In genomic region chr11:78575478-78575877, GRCh38 we compare ENCODE assay signal across 8 cellular contexts. TPM values are rescaled to one million over a fixed set of nuclear protein-coding genes. Genes with fewer than 3 reads are reported as not detected.
DNase-seq lines count a peak whose midpoint lies in the region; ATAC-seq, FAIRE-seq and TF ChIP-seq lines count a peak whose summit lies in the region.

No MANE protein-coding gene starts in this region.

- no peaks in the 10 kb centered on the region for H3K9me3 ChIP-seq in RWPE2 (ENCODE audit: severe bottlenecking)

- TF ChIP-seq CTCF in RWPE2 (IDR thresholded peaks at IDR 0.05; ENCODE audit: poor library complexity, severe bottlenecking) (no peak), epithelial cell of proximal tubule (conservative IDR thresholded peaks at IDR 0.05; ENCODE audit: low read depth, low read length) (no peak), progenitor cell of endocrine pancreas (IDR thresholded peaks at IDR 0.05; ENCODE audit: unreplicated experiment) (no peak), omental fat pad (IDR thresholded peaks at IDR 0.05) (no peak)

- peaks cover 21% of the 10 kb centered on the region for H3K4me1 Mint-ChIP-seq in progenitor cell of endocrine pancreas (ENCODE audit: low read depth)

- H3K4me3 ChIP-seq in RWPE2 (ENCODE audit: severe bottlenecking): peak overlapping the region; percentile 88
- peak overlapping the region; percentile 97 for H3K4me3 ChIP-seq in epithelial cell of proximal tubule (ENCODE audit: low read depth, low read length)

- peaks cover 16% of the 10 kb centered on the region for H3K36me3 ChIP-seq in RWPE2 (ENCODE audit: low read depth)

- TF ChIP-seq POLR2A in H54 (IDR thresholded peaks at IDR 0.05; ENCODE audit: low read depth, low read length): no peak

- peak overlapping the region; percentile 94 for H3K4me3 Mint-ChIP-seq in progenitor cell of endocrine pancreas (ENCODE audit: low read depth)

- peaks cover 12% of the 10 kb centered on the region for H3K4me1 ChIP-seq in RWPE2 (ENCODE audit: insufficient read depth, poor library complexity, severe bottlenecking)

- H3K27me3 ChIP-seq in RWPE2 (ENCODE audit: insufficient read depth, poor library complexity, severe bottlenecking): no peaks in the 10 kb centered on the region

- H3K27me3 Mint-ChIP-seq in progenitor cell of endocrine pancreas: no peaks in the 10 kb centered on the region

- DNase-seq in ELF-1 (ENCODE audit: low read depth, low spot score) (peak; percentile 21), RWPE2 (ENCODE audit: low spot score) (no peak), epithelial cell of proximal tubule (ENCODE audit: low read depth) (no peak), progenitor cell of endocrine pancreas (ENCODE audit: low spot score, unreplicated experiment) (no peak), H54 (ENCODE audit: insufficient read length, low spot score) (no peak), islet precursor cell (no peak), omental fat pad (ENCODE audit: low spot score) (no peak)
- DNase-seq in activated CD8-positive, alpha-beta memory T cell treated with anti-CD3 and anti-CD28 coated beads for 24 hours: no peak

- H3K27ac ChIP-seq in RWPE2 (ENCODE audit: poor library complexity, severe bottlenecking): peak overlapping the region; percentile 22

- FAIRE-seq in H54 (lab: Jason Lieb, UNC): no peak

- ATAC-seq in RWPE2 (ENCODE audit: low read depth): no peak
- ATAC-seq in omental fat pad (ENCODE audit: low FRiP score): no peak

- H3K9me3 Mint-ChIP-seq in progenitor cell of endocrine pancreas (ENCODE audit: low read depth): no peaks in the 10 kb centered on the region

- H3K27ac Mint-ChIP-seq in progenitor cell of endocrine pancreas: peak overlapping the region; percentile 77

- peaks cover 4% of the 10 kb centered on the region for H3K36me3 Mint-ChIP-seq in progenitor cell of endocrine pancreas (ENCODE audit: insufficient read depth)

RNA-seq across cellular contexts. Expression of gene NARS2, which starts 0.8 kb away (rescaled TPM):
- 28.4 and 29.4 TPM in 2 replicates for total RNA-seq in epithelial cell of proximal tubule
- total RNA-seq in progenitor cell of endocrine pancreas: 24.7 and 28.6 TPM in 2 replicates
- total RNA-seq in omental fat pad: 10 to 100 TPM; 10.6 to 20.3 (median 12.9) TPM
